ENCODE assay signal across 20 cellular contexts in the genomic region with DNA sequence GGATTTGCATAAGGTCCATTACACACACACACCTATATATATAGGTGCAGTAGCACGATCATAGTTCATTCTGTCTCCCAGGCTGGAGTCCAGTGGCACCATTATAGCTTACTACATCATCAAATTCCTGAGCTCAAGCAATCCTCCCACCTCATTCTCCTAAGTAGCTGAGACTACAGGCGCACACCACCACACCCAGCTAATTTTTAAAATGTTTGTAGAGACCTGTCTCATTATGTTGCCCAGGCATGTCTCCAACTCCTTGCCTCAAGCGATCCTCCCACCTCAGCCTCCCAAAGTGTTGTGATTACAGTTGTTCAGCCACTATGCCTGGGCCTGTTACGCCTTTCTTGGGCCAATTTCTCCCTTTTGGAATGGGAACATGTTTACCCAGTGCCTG. TPM values are rescaled to one million over a fixed set of nuclear protein-coding genes. Genes with fewer than 3 reads are reported as not detected.
DNase-seq lines count a peak whose midpoint lies in the region; ATAC-seq, FAIRE-seq and TF ChIP-seq lines count a peak whose summit lies in the region.
"Had no signal": no experiment of that assay in that cellular context is flagged by ENCODE, and none has a peak within 500 bp of the region (broad histone marks: within the 10 kb centered on the region; RNA-seq: fewer than 3 reads in every experiment).

No MANE protein-coding gene starts in this region.

- no peak overlapping the region for H3K18ac ChIP-seq in H1 (ENCODE audit: extremely low read depth, low read length)

- H3K4me3 ChIP-seq in breast epithelium: no peak overlapping the region
- no peak overlapping the region for H3K4me3 ChIP-seq in H1 (ENCODE audit: extremely low read depth in 1 of 4, insufficient read depth in 2 of 4, low read depth in 3 of 4, low read length in 4 of 4)
- no peak overlapping the region for H3K4me3 ChIP-seq in right cardiac atrium (ENCODE audit: low read length)
- H3K4me3 ChIP-seq: BLaER1 treated with 17β-estradiol and CSF1 and Interleukin-3, amounts not matched to agents 10 nM and 100 nM; GM23248 had no signal

- H2BK12ac ChIP-seq in H1 (ENCODE audit: low read depth, low read length): no peak overlapping the region

- DNase-seq in MCF 10A (ENCODE audit: unreplicated experiment): peak; percentile 25
- DNase-seq in breast epithelium (ENCODE audit: low spot score in 2 of 2): no peak
- no peak for DNase-seq in H1 (ENCODE audit: low read depth in 1 of 2, low spot score in 2 of 2)
- DNase-seq in foreskin keratinocyte: peak; percentile 29 to 77
- DNase-seq in NK-92 treated with Interleukin-12 subunit alpha and Interleukin-12 subunit beta, amount 100 ng/mL, for 24 hours (lab: John Stamatoyannopoulos, UW): no peak
- no peak for DNase-seq in islet precursor cell
- no peak for DNase-seq in right cardiac atrium
- DNase-seq in DMS79 treated with DMSO at 0.1 percent for 48 hours (lab: John Stamatoyannopoulos, UW): no peak
- DNase-seq: ACHN; Calu3; CD4-positive, alpha-beta T cell; DMS 273 treated with DMSO at 0.1 percent for 48 hours; DMS79; EL; GM23248; H7 had no signal

- H2BK5ac ChIP-seq in H1 (ENCODE audit: low read depth, low read length): no peak overlapping the region

- no peaks in the 10 kb centered on the region for H3K27me3 ChIP-seq in breast epithelium
- no peaks in the 10 kb centered on the region for H3K27me3 ChIP-seq in H1 (replicated peaks in 1 of 4; ENCODE audit: control insufficient read depth in 3 of 4, extremely low read depth in 1 of 4, insufficient read depth in 3 of 4, low read length in 3 of 4)
- no peaks in the 10 kb centered on the region for H3K27me3 ChIP-seq in foreskin keratinocyte
- no peaks in the 10 kb centered on the region for H3K27me3 ChIP-seq in right cardiac atrium (ENCODE audit: control insufficient read depth, insufficient read depth)
- H3K27me3 ChIP-seq: BLaER1 treated with 17β-estradiol and CSF1 and Interleukin-3, amounts not matched to agents 10 nM and 100 nM had no signal

- no peak overlapping the region for H3K4me3 Mint-ChIP-seq in MCF 10A (ENCODE audit: unreplicated experiment)
- H3K4me3 Mint-ChIP-seq: CD4-positive, alpha-beta T cell had no signal

- CTCF ChIA-PET in MCF 10A (lab: Yijun Ruan, JAX) (interaction anchor here (0.6 to 2.3 kb wide), 4 partner anchors 22 to 365 kb away, joined by 3 to 12 read pairs (median 4); no protein-coding TSS in a partner anchor), H1 (lab: Charles Lee; ENCODE audit: partially characterized antibody) (interaction anchor here (1.2 to 3.0 kb wide), 4 partner anchors 10 to 45 kb away, joined by 4 to 14 read pairs (median 4); no protein-coding TSS in a partner anchor)

- no peak overlapping the region for H2BK120ac ChIP-seq in H1 (replicated peaks; ENCODE audit: low read depth, low read length)

- ATAC-seq in foreskin keratinocyte: peak; percentile 35
- ATAC-seq in right cardiac atrium: no peak

- H3K23ac ChIP-seq in H1 (ENCODE audit: insufficient read length): no peak overlapping the region

- TF ChIP-seq CTCF in MCF 10A (IDR thresholded peaks at IDR 0.05; ENCODE audit: unreplicated experiment): no peak
- no peak for TF ChIP-seq CTCF in breast epithelium (IDR thresholded peaks at IDR 0.05)
- TF ChIP-seq CTCF in H1 (IDR thresholded peaks at IDR 0.05; ENCODE audit: control extremely low read depth in 1 of 3, insufficient read depth in 1 of 3, low read depth in 1 of 3, low read length in 3 of 3): no peak
- no peak for TF ChIP-seq CTCF in foreskin keratinocyte (conservative IDR thresholded peaks at IDR 0.05)

- no peak overlapping the region for H3K9ac ChIP-seq in H1 (replicated peaks in 1 of 4; ENCODE audit: extremely low read depth in 1 of 4, low read depth in 3 of 4, low read length in 3 of 4)
- H3K9ac ChIP-seq: BLaER1 treated with 17β-estradiol and CSF1 and Interleukin-3, amounts not matched to agents 10 nM and 100 nM; GM23248 had no signal

- no peaks in the 10 kb centered on the region for H4K20me1 ChIP-seq in H1 (replicated peaks in 1 of 2; ENCODE audit: control insufficient read depth in 1 of 2, insufficient read depth in 2 of 2, low read length in 2 of 2)
- H4K20me1 ChIP-seq: BLaER1 treated with 17β-estradiol and CSF1 and Interleukin-3, amounts not matched to agents 10 nM and 100 nM had no signal

- no peak overlapping the region for H4K91ac ChIP-seq in H1 (replicated peaks; ENCODE audit: insufficient read length, low read length)

- H3K36me3 Mint-ChIP-seq in MCF 10A (ENCODE audit: insufficient read depth, unreplicated experiment): peaks cover 7% of the 10 kb centered on the region

- H3K27ac ChIP-seq in breast epithelium (no peak overlapping the region), H1 (ENCODE audit: low read depth, low read length) (no peak overlapping the region), foreskin keratinocyte (no peak overlapping the region), right cardiac atrium (ENCODE audit: low read length) (no peak overlapping the region)
- H3K27ac ChIP-seq: BLaER1 treated with 17β-estradiol and CSF1 and Interleukin-3, amounts not matched to agents 10 nM and 100 nM; HL-60 had no signal

- 0 out of 2 replicates have a peak overlapping the region, but pooled peaks have one; percentile 82 for H2AK5ac ChIP-seq in H1 (ENCODE audit: low read depth, low read length)

- H3K27me3 Mint-ChIP-seq in MCF 10A (ENCODE audit: insufficient read depth, unreplicated experiment): no peaks in the 10 kb centered on the region
- H3K27me3 Mint-ChIP-seq: CD4-positive, alpha-beta T cell had no signal

- POLR2A ChIA-PET in MCF 10A (lab: Yijun Ruan, JAX) (interaction anchor here (1.4 kb wide), 1 partner anchor 13 kb away, joined by 3 read pairs; a partner anchor contains a TSS), H1 (lab: Charles Lee; ENCODE audit: partially characterized antibody) (interaction anchor here (1.1 to 2.1 kb wide), 3 partner anchors 39 to 51 kb away, joined by 3 to 5 read pairs (median 5); a partner anchor contains a TSS)

- H3K27ac Mint-ChIP-seq in MCF 10A (ENCODE audit: low read depth, unreplicated experiment): no peak overlapping the region
- H3K27ac Mint-ChIP-seq: CD4-positive, alpha-beta T cell had no signal

- H3K36me3 ChIP-seq in breast epithelium: no peaks in the 10 kb centered on the region
- H3K36me3 ChIP-seq in H1 (ENCODE audit: control insufficient read depth in 2 of 4, insufficient read depth in 4 of 4, low read length in 3 of 4): no peaks in the 10 kb centered on the region

- H3K4me2 ChIP-seq in H1 (ENCODE audit: insufficient read depth in 1 of 2, low read depth in 2 of 2, low read length in 2 of 2): no peak overlapping the region

- 68% methylated on average over 4 of the region's 4 CpGs; no CpG with 5 or more reads in 1 of the 2 experiments for WGBS in H1 (ENCODE audit: extremely low coverage in 1 of 2, insufficient coverage in 1 of 2, insufficient read length in 1 of 2, insufficient replicate concordance in 2 of 2, low coverage in 1 of 2, low lambda C conversion rate in 2 of 2, missing lambda C conversion rate in 1 of 2), 2 experiments
- WGBS in right cardiac atrium: 74% methylated on average over 4 of the region's 4 CpGs

- TF ChIP-seq EP300 in H1 (IDR thresholded peaks at IDR 0.05; ENCODE audit: borderline replicate concordance in 1 of 2, low read depth in 2 of 2, low read length in 2 of 2): no peak

- H3K9me3 Mint-ChIP-seq in MCF 10A (ENCODE audit: unreplicated experiment): no peaks in the 10 kb centered on the region
- H3K9me3 Mint-ChIP-seq: CD4-positive, alpha-beta T cell had no signal

- H3K14ac ChIP-seq in H1 (ENCODE audit: insufficient read length): no peak overlapping the region

- H2BK20ac ChIP-seq in H1 (ENCODE audit: low read length): no peak overlapping the region

- no peak overlapping the region for H4K5ac ChIP-seq in H1 (ENCODE audit: insufficient read length, low read depth, low read length)

- H2AFZ ChIP-seq in H1 (ENCODE audit: low read length): no peak overlapping the region
- H2AFZ ChIP-seq: GM23248 had no signal

- intact Hi-C loops in MCF 10A (cut with micrococcal nuclease): no loop called here
- intact Hi-C loops in breast epithelium (cut with DNase I; ENCODE audit: low total_unique reads): no loop called here
- intact Hi-C loops in right cardiac atrium (cut with DNase I): no loop called here

- no peaks in the 10 kb centered on the region for H3K79me1 ChIP-seq in H1 (ENCODE audit: low read depth, low read length)

- H2BK15ac ChIP-seq in H1 (ENCODE audit: low read length): no peak overlapping the region

- no peak for TF ChIP-seq RAD21 in H1 (IDR thresholded peaks at IDR 0.05 in 1 of 2, conservative IDR thresholded peaks at IDR 0.05 in 1 of 2; ENCODE audit: low read depth in 2 of 2, low read length in 2 of 2)

- TF ChIP-seq POLR2A in breast epithelium (IDR thresholded peaks at IDR 0.05) (no peak), H1 (IDR thresholded peaks at IDR 0.05; ENCODE audit: control extremely low read depth in 1 of 2, low read depth in 2 of 2, low read length in 2 of 2) (no peak)

- no peaks in the 10 kb centered on the region for H3K9me3 ChIP-seq in breast epithelium
- peaks cover 15 to 16% of the 10 kb centered on the region in 2 experiments; a peak in 3 of 4 replicates for H3K9me3 ChIP-seq in H1 (ENCODE audit: insufficient read depth in 2 of 2, low read depth in 1 of 2, low read length in 1 of 2)
- H3K9me3 ChIP-seq in right cardiac atrium (ENCODE audit: control insufficient read depth, low read length): no peaks in the 10 kb centered on the region

- peaks cover 12% of the 10 kb centered on the region for H3K4me1 Mint-ChIP-seq in MCF 10A (ENCODE audit: insufficient read depth, unreplicated experiment)

- H3K4ac ChIP-seq in H1 (replicated peaks; ENCODE audit: insufficient read length, low read depth, low read length): no peak overlapping the region

- no TSS peak for BruUV-seq in MCF 10A (replicated peaks; lab: Mats Ljungman, UMichigan)

- FAIRE-seq in H1 (lab: Jason Lieb, UNC): no peak
- FAIRE-seq: G401.6, GM12891 had no signal

- H3K79me2 ChIP-seq in H1 (ENCODE audit: control insufficient read depth in 1 of 2, insufficient read depth in 2 of 2, low read length in 2 of 2): no peaks in the 10 kb centered on the region

- H3K4me1 ChIP-seq in breast epithelium (no peaks in the 10 kb centered on the region), H1 (replicated peaks in 1 of 4; ENCODE audit: control insufficient read depth in 3 of 4, insufficient read depth in 4 of 4, low read length in 3 of 4) (peaks cover 0 to 10% (median 3%) of the 10 kb centered on the region in 4 experiments; a peak in 3 of 7 replicates), foreskin keratinocyte (peaks cover 21% of the 10 kb centered on the region), right cardiac atrium (ENCODE audit: control insufficient read depth, insufficient read depth, low read length) (peaks cover 2% of the 10 kb centered on the region)

- H4K8ac ChIP-seq in H1 (ENCODE audit: extremely low read depth, insufficient read depth, low read length): no peak overlapping the region

- no peak overlapping the region for H3K56ac ChIP-seq in H1 (replicated peaks; ENCODE audit: insufficient read length, low read depth, low read length)

- H3K23me2 ChIP-seq in H1 (ENCODE audit: low read depth, low read length): no peaks in the 10 kb centered on the region

RNA-seq across cellular contexts. Expression of a gene that starts 39.7 kb away (rescaled TPM):
- total RNA-seq in MCF 10A (2022): 2.2 and 2.9 TPM in 2 replicates
- total RNA-seq in breast epithelium: 1 to 10 TPM; 5.4 to 9.0 (median 6.9) TPM
- total RNA-seq in H1 (2021; fragmentation: NEBNext Ultra II Directional; extraction: Animal tissue kit (Norgen Biotek cat#: 25700)): 34.1 and 38.0 TPM in 2 replicates
- 25.0 and 27.8 TPM in 2 replicates for polyA plus RNA-seq in H1 (2011; rRNA removed)
- polyA plus RNA-seq in H1 (2011; cell fraction: cytosol; rRNA removed): 23.2 TPM
- 24.2 TPM for polyA plus RNA-seq in H1 (2011; cell fraction: nucleus; rRNA removed)
- 40.6 to 46.4 TPM (median 44.6 TPM) in 4 replicates for polyA plus RNA-seq in H1 (2012, experiment 1 of 2)
- 51.0 TPM for polyA plus RNA-seq in H1 (2012, experiment 2 of 2)
- 27.7 TPM for polyA plus RNA-seq in H1 (2013, experiment 1 of 2)
- polyA plus RNA-seq in H1 (2013, experiment 2 of 2): 27.2 TPM
- polyA minus RNA-seq in H1 (2011; rRNA and poly(A)+ RNA removed): 11.7 and 13.7 TPM in 2 replicates
- 12.4 TPM for polyA minus RNA-seq in H1 (2011; cell fraction: cytosol; rRNA and poly(A)+ RNA removed)
- polyA minus RNA-seq in H1 (2011; cell fraction: nucleus; rRNA and poly(A)+ RNA removed): 10.8 TPM
- 11.6 and 12.9 TPM in 2 replicates for total RNA-seq in foreskin keratinocyte
- polyA plus RNA-seq in foreskin keratinocyte: 10.4 and 10.6 TPM in 2 replicates
- total RNA-seq in right cardiac atrium: 10 to 100 TPM; 37.8 to 75.7 (median 51.4) TPM
- 64.1 TPM for polyA plus RNA-seq in right cardiac atrium

RNA-seq across cellular contexts. Expression of a gene that starts 43.2 kb away (rescaled TPM):
- total RNA-seq in MCF 10A (2022) (146 and 156 TPM in 2 replicates), breast epithelium (100 to 1,000 TPM; 150 to 173 (median 168) TPM), foreskin keratinocyte (385 and 410 TPM in 2 replicates), right cardiac atrium (100 to 1,000 TPM; 184 to 224 (median 192) TPM)
- 375 and 379 TPM in 2 replicates for total RNA-seq in H1 (2021; fragmentation: NEBNext Ultra II Directional; extraction: Animal tissue kit (Norgen Biotek cat#: 25700))
- polyA plus RNA-seq in H1 (2011; rRNA removed) (159 and 173 TPM in 2 replicates), foreskin keratinocyte (255 and 261 TPM in 2 replicates), right cardiac atrium (149 TPM)
- polyA plus RNA-seq in H1 (2011; cell fraction: cytosol; rRNA removed): 261 TPM
- 391 TPM for polyA plus RNA-seq in H1 (2011; cell fraction: nucleus; rRNA removed)
- 349 to 413 TPM (median 400 TPM) in 4 replicates for polyA plus RNA-seq in H1 (2012, experiment 1 of 2)
- 128 TPM for polyA plus RNA-seq in H1 (2012, experiment 2 of 2)
- 137 TPM for polyA plus RNA-seq in H1 (2013, experiment 1 of 2)
- polyA plus RNA-seq in H1 (2013, experiment 2 of 2): 123 TPM
- polyA minus RNA-seq in H1 (2011; rRNA and poly(A)+ RNA removed): 646 and 651 TPM in 2 replicates
- polyA minus RNA-seq in H1 (2011; cell fraction: cytosol; rRNA and poly(A)+ RNA removed): 279 TPM
- polyA minus RNA-seq in H1 (2011; cell fraction: nucleus; rRNA and poly(A)+ RNA removed): 263 TPM

RNA-seq across cellular contexts. Expression of a gene that starts 50.5 kb away (rescaled TPM):
- total RNA-seq in MCF 10A (2022): 20.2 and 21.2 TPM in 2 replicates
- 10 to 100 TPM; 10.7 to 15.2 (median 13.4) TPM for total RNA-seq in breast epithelium
- total RNA-seq in H1 (2021; fragmentation: NEBNext Ultra II Directional; extraction: Animal tissue kit (Norgen Biotek cat#: 25700)): 86.7 and 87.1 TPM in 2 replicates
- polyA plus RNA-seq in H1 (2011; rRNA removed): 66.6 and 75.2 TPM in 2 replicates
- 66.4 TPM for polyA plus RNA-seq in H1 (2011; cell fraction: cytosol; rRNA removed)
- 205 TPM for polyA plus RNA-seq in H1 (2011; cell fraction: nucleus; rRNA removed)
- 85.8 to 103 TPM (median 96.9 TPM) in 4 replicates for polyA plus RNA-seq in H1 (2012, experiment 1 of 2)
- 153 TPM for polyA plus RNA-seq in H1 (2012, experiment 2 of 2)
- polyA plus RNA-seq in H1 (2013, experiment 1 of 2): 60.4 TPM
- polyA plus RNA-seq in H1 (2013, experiment 2 of 2): 58.8 TPM
- polyA minus RNA-seq in H1 (2011; rRNA and poly(A)+ RNA removed): 58.4 and 62.8 TPM in 2 replicates
- 41.1 TPM for polyA minus RNA-seq in H1 (2011; cell fraction: cytosol; rRNA and poly(A)+ RNA removed)
- polyA minus RNA-seq in H1 (2011; cell fraction: nucleus; rRNA and poly(A)+ RNA removed): 83.4 TPM
- 52.8 and 58.6 TPM in 2 replicates for total RNA-seq in foreskin keratinocyte
- polyA plus RNA-seq in foreskin keratinocyte: 41.4 and 52.8 TPM in 2 replicates
- total RNA-seq in right cardiac atrium: 1 to 10 TPM; 2.1 to 8.8 (median 4.6) TPM
- 4.7 TPM for polyA plus RNA-seq in right cardiac atrium

Comparison
In these comparisons a context has a peak if more than half of its experiments do, and no peak if none do; other contexts are left out.
1. DNase-seq: peak in MCF 10A (single experiment) and foreskin keratinocyte (2 of 2); none in breast epithelium (0 of 2), H1 (0 of 2), NK-92 treated with Interleukin-12 subunit alpha and Interleukin-12 subunit beta, amount 100 ng/mL, for 24 hours (single experiment), islet precursor cell (single experiment), right cardiac atrium (0 of 3) and DMS79 treated with DMSO at 0.1 percent for 48 hours (single experiment).